Comparison of ENCODE assay signal across 1 cellular context in genomic region chr22:17628304-17629166, GRCh38.
TF ChIP-seq lines count a peak whose summit lies in the region.

TSS of gene ATP6V1E1 (minus strand) at chr22:17628749. CDS start at chr22:17628635, 114 bp downstream.

TF ChIP-seq in K562, 482 proteins besides CTCF, POLR2A, EP300 and RAD21 (continued from another document and continues in another):
- TF ChIP-seq SAP30 (IDR thresholded peaks at IDR 0.05; ENCODE audit: borderline replicate concordance, insufficient read depth, low read depth, low read length, poor library complexity, severe bottlenecking) (peak; percentile 94), MYBL2 (IDR thresholded peaks at IDR 0.05; ENCODE audit: low read depth) (peak; percentile 39; the same call in 1 of the 2 replicates), MYBL2 (CRISPR knock-in tag; IDR thresholded peaks at IDR 0.05; ENCODE audit: borderline replicate concordance) (no peak), FOXJ2 (tag; IDR thresholded peaks at IDR 0.05) (peak; percentile 38; the same call in 1 of the 2 replicates), SIN3B (IDR thresholded peaks at IDR 0.05; ENCODE audit: low read depth) (peak; percentile 92), NR2C2 (CRISPR knock-in tag; IDR thresholded peaks at IDR 0.05) (no peak), NR2C2 (tag; IDR thresholded peaks at IDR 0.05) (peak; percentile 88), NBN (IDR thresholded peaks at IDR 0.05; ENCODE audit: low read depth) (peak; percentile 87; the same call in 1 of the 2 replicates), CBFA2T3 (IDR thresholded peaks at IDR 0.05) (0 out of 2 replicates have a peak, but pooled peaks have one; percentile 4), ZBTB5 (IDR thresholded peaks at IDR 0.05) (no peak), ZNF124 (CRISPR knock-in tag; IDR thresholded peaks at IDR 0.05) (no peak), ZNF239 (CRISPR knock-in tag; IDR thresholded peaks at IDR 0.05) (no peak), HNRNPUL1 (IDR thresholded peaks at IDR 0.05; ENCODE audit: low read length) (no peak), ZNF133 (CRISPR knock-in tag; IDR thresholded peaks at IDR 0.05) (no peak), MCM2 (IDR thresholded peaks at IDR 0.05; ENCODE audit: low read depth) (no peak), SMARCE1 (IDR thresholded peaks at IDR 0.05) (peak; percentile 82), CHD1 (IDR thresholded peaks at IDR 0.05; ENCODE audit: low read length) (peak; percentile 92), POLR2B (IDR thresholded peaks at IDR 0.05; ENCODE audit: low read depth, partially characterized antibody) (peak; percentile 91), ZNF766 (CRISPR knock-in tag; conservative IDR thresholded peaks at IDR 0.05) (no peak), NFIX (CRISPR knock-in tag; IDR thresholded peaks at IDR 0.05; ENCODE audit: low read depth) (no peak), MTA1 (IDR thresholded peaks at IDR 0.05; ENCODE audit: borderline replicate concordance) (peak; percentile 57; the same call in 1 of the 2 replicates), EZH2 (IDR thresholded peaks at IDR 0.05; ENCODE audit: borderline replicate concordance, low read depth, low read length) (no peak), ZNF140 (CRISPR knock-in tag; IDR thresholded peaks at IDR 0.05) (no peak), OTX1 (CRISPR knock-in tag; IDR thresholded peaks at IDR 0.05) (no peak; the same call in 1 of the 2 replicates), SMARCC2 (IDR thresholded peaks at IDR 0.05; ENCODE audit: low read depth) (no peak; the same call in 1 of the 2 replicates), ZNF589 (CRISPR knock-in tag; IDR thresholded peaks at IDR 0.05; ENCODE audit: low read depth) (peak; percentile 63; the same call in 1 of the 2 replicates), HDAC3 (IDR thresholded peaks at IDR 0.05; ENCODE audit: borderline replicate concordance, partially characterized antibody) (no peak), NCOA6 (IDR thresholded peaks at IDR 0.05) (no peak), ZBTB26 (CRISPR knock-in tag; IDR thresholded peaks at IDR 0.05) (peak; percentile 66; the same call in 1 of the 2 replicates), NEUROD1 (IDR thresholded peaks at IDR 0.05; ENCODE audit: borderline replicate concordance, low read depth, low read length, partially characterized antibody) (no peak), POLR2AphosphoS2 (IDR thresholded peaks at IDR 0.05; ENCODE audit: low read length) (no peak; the same call in 1 of the 2 replicates), ZFP1 (CRISPR knock-in tag; IDR thresholded peaks at IDR 0.05) (no peak), SRSF9 (IDR thresholded peaks at IDR 0.05; ENCODE audit: borderline replicate concordance, low read depth, low read length) (no peak), GABPA (tag; conservative IDR thresholded peaks at IDR 0.05; ENCODE audit: low read depth) (peak; percentile 97), ZNF644 (tag; IDR thresholded peaks at IDR 0.05; ENCODE audit: low read depth) (no peak), CBX5 (IDR thresholded peaks at IDR 0.05; ENCODE audit: borderline replicate concordance, low read depth) (no peak), ETV6 (IDR thresholded peaks at IDR 0.05; ENCODE audit: borderline replicate concordance in 1 of 2, low read depth in 2 of 2, low read length in 1 of 2) (no peak), ETV6 (CRISPR knock-in tag; IDR thresholded peaks at IDR 0.05; ENCODE audit: borderline replicate concordance) (0 out of 2 replicates have a peak, but pooled peaks have one; percentile 34), CEBPG (CRISPR knock-in tag; IDR thresholded peaks at IDR 0.05) (no peak), CEBPG (tag; conservative IDR thresholded peaks at IDR 0.05 in 1 of 2, IDR thresholded peaks at IDR 0.05 in 1 of 2) (no peak)
- TF ChIP-seq, protein P1, sequence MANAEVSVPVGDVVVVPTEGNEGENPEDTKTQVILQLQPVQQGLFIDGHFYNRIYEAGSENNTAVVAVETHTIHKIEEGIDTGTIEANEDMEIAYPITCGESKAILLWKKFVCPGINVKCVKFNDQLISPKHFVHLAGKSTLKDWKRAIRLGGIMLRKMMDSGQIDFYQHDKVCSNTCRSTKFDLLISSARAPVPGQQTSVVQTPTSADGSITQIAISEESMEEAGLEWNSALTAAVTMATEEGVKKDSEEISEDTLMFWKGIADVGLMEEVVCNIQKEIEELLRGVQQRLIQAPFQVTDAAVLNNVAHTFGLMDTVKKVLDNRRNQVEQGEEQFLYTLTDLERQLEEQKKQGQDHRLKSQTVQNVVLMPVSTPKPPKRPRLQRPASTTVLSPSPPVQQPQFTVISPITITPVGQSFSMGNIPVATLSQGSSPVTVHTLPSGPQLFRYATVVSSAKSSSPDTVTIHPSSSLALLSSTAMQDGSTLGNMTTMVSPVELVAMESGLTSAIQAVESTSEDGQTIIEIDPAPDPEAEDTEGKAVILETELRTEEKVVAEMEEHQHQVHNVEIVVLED (CRISPR knock-in tag; IDR thresholded peaks at IDR 0.05): 0 out of 2 replicates have a peak, but pooled peaks have one; percentile 4
- TF ChIP-seq, protein P2, sequence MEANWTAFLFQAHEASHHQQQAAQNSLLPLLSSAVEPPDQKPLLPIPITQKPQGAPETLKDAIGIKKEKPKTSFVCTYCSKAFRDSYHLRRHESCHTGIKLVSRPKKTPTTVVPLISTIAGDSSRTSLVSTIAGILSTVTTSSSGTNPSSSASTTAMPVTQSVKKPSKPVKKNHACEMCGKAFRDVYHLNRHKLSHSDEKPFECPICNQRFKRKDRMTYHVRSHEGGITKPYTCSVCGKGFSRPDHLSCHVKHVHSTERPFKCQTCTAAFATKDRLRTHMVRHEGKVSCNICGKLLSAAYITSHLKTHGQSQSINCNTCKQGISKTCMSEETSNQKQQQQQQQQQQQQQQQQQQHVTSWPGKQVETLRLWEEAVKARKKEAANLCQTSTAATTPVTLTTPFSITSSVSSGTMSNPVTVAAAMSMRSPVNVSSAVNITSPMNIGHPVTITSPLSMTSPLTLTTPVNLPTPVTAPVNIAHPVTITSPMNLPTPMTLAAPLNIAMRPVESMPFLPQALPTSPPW (CRISPR knock-in tag; IDR thresholded peaks at IDR 0.05): peak; percentile 23; the same call in 1 of the 2 replicates
- TF ChIP-seq, protein P3, sequence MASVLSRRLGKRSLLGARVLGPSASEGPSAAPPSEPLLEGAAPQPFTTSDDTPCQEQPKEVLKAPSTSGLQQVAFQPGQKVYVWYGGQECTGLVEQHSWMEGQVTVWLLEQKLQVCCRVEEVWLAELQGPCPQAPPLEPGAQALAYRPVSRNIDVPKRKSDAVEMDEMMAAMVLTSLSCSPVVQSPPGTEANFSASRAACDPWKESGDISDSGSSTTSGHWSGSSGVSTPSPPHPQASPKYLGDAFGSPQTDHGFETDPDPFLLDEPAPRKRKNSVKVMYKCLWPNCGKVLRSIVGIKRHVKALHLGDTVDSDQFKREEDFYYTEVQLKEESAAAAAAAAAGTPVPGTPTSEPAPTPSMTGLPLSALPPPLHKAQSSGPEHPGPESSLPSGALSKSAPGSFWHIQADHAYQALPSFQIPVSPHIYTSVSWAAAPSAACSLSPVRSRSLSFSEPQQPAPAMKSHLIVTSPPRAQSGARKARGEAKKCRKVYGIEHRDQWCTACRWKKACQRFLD (CRISPR knock-in tag; IDR thresholded peaks at IDR 0.05): no peak
- TF ChIP-seq, protein P4, sequence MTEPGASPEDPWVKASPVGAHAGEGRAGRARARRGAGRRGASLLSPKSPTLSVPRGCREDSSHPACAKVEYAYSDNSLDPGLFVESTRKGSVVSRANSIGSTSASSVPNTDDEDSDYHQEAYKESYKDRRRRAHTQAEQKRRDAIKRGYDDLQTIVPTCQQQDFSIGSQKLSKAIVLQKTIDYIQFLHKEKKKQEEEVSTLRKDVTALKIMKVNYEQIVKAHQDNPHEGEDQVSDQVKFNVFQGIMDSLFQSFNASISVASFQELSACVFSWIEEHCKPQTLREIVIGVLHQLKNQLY (CRISPR knock-in tag; conservative IDR thresholded peaks at IDR 0.05): 0 out of 4 replicates have a peak, but pooled peaks of 1 of the 2 experiments have one; percentile 18
- TF ChIP-seq, protein P5, sequence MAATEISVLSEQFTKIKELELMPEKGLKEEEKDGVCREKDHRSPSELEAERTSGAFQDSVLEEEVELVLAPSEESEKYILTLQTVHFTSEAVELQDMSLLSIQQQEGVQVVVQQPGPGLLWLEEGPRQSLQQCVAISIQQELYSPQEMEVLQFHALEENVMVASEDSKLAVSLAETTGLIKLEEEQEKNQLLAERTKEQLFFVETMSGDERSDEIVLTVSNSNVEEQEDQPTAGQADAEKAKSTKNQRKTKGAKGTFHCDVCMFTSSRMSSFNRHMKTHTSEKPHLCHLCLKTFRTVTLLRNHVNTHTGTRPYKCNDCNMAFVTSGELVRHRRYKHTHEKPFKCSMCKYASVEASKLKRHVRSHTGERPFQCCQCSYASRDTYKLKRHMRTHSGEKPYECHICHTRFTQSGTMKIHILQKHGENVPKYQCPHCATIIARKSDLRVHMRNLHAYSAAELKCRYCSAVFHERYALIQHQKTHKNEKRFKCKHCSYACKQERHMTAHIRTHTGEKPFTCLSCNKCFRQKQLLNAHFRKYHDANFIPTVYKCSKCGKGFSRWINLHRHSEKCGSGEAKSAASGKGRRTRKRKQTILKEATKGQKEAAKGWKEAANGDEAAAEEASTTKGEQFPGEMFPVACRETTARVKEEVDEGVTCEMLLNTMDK (IDR thresholded peaks at IDR 0.05; ENCODE audit: borderline replicate concordance, insufficient read depth, low read depth, low read length, poor library complexity, severe bottlenecking): no peak
- TF ChIP-seq, protein P6, sequence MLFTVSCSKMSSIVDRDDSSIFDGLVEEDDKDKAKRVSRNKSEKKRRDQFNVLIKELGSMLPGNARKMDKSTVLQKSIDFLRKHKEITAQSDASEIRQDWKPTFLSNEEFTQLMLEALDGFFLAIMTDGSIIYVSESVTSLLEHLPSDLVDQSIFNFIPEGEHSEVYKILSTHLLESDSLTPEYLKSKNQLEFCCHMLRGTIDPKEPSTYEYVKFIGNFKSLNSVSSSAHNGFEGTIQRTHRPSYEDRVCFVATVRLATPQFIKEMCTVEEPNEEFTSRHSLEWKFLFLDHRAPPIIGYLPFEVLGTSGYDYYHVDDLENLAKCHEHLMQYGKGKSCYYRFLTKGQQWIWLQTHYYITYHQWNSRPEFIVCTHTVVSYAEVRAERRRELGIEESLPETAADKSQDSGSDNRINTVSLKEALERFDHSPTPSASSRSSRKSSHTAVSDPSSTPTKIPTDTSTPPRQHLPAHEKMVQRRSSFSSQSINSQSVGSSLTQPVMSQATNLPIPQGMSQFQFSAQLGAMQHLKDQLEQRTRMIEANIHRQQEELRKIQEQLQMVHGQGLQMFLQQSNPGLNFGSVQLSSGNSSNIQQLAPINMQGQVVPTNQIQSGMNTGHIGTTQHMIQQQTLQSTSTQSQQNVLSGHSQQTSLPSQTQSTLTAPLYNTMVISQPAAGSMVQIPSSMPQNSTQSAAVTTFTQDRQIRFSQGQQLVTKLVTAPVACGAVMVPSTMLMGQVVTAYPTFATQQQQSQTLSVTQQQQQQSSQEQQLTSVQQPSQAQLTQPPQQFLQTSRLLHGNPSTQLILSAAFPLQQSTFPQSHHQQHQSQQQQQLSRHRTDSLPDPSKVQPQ (CRISPR knock-in tag; IDR thresholded peaks at IDR 0.05; ENCODE audit: borderline replicate concordance): no peak
- TF ChIP-seq, protein P7, sequence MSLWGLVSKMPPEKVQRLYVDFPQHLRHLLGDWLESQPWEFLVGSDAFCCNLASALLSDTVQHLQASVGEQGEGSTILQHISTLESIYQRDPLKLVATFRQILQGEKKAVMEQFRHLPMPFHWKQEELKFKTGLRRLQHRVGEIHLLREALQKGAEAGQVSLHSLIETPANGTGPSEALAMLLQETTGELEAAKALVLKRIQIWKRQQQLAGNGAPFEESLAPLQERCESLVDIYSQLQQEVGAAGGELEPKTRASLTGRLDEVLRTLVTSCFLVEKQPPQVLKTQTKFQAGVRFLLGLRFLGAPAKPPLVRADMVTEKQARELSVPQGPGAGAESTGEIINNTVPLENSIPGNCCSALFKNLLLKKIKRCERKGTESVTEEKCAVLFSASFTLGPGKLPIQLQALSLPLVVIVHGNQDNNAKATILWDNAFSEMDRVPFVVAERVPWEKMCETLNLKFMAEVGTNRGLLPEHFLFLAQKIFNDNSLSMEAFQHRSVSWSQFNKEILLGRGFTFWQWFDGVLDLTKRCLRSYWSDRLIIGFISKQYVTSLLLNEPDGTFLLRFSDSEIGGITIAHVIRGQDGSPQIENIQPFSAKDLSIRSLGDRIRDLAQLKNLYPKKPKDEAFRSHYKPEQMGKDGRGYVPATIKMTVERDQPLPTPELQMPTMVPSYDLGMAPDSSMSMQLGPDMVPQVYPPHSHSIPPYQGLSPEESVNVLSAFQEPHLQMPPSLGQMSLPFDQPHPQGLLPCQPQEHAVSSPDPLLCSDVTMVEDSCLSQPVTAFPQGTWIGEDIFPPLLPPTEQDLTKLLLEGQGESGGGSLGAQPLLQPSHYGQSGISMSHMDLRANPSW (CRISPR knock-in tag; IDR thresholded peaks at IDR 0.05): no peak
- TF ChIP-seq, protein P8, sequence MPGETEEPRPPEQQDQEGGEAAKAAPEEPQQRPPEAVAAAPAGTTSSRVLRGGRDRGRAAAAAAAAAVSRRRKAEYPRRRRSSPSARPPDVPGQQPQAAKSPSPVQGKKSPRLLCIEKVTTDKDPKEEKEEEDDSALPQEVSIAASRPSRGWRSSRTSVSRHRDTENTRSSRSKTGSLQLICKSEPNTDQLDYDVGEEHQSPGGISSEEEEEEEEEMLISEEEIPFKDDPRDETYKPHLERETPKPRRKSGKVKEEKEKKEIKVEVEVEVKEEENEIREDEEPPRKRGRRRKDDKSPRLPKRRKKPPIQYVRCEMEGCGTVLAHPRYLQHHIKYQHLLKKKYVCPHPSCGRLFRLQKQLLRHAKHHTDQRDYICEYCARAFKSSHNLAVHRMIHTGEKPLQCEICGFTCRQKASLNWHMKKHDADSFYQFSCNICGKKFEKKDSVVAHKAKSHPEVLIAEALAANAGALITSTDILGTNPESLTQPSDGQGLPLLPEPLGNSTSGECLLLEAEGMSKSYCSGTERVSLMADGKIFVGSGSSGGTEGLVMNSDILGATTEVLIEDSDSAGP (CRISPR knock-in tag; IDR thresholded peaks at IDR 0.05): no peak
